28 cellular contexts compared by ENCODE assay signal in genomic region chr17:50538549-50539410, GRCh38. TPM values are rescaled to one million over a fixed set of nuclear protein-coding genes. Genes with fewer than 3 reads are reported as not detected.
DNase-seq lines count a peak whose midpoint lies in the region; ATAC-seq, FAIRE-seq and TF ChIP-seq lines count a peak whose summit lies in the region.
"Had no signal": no experiment of that assay in that cellular context is flagged by ENCODE, and none has a peak within 500 bp of the region (broad histone marks: within the 10 kb centered on the region; RNA-seq: fewer than 3 reads in every experiment).

No MANE protein-coding gene starts in this region.

- H3K4me1 ChIP-seq in adipocyte (ENCODE audit: control insufficient read depth, insufficient read depth, low read length) (peaks cover 30% of the 10 kb centered on the region), kidney (ENCODE audit: control insufficient read depth in 1 of 2, insufficient read depth in 1 of 2, low read depth in 1 of 2, low read length in 2 of 2) (peaks cover 5 to 45% of the 10 kb centered on the region in 2 donors), transverse colon (peaks cover 10 to 61% (median 50%) of the 10 kb centered on the region in 4 donors)

- no peak for TF ChIP-seq POLR2A in transverse colon (IDR thresholded peaks at IDR 0.05)

- TF ChIP-seq EP300 in transverse colon (IDR thresholded peaks at IDR 0.05; ENCODE audit: low read depth): no peak

- no peak for TF ChIP-seq CTCF in kidney (IDR thresholded peaks at IDR 0.05; ENCODE audit: borderline replicate concordance, extremely low read depth, insufficient read depth)
- no peak for TF ChIP-seq CTCF in transverse colon (IDR thresholded peaks at IDR 0.05)

- WGBS in transverse colon (ENCODE audit: low coverage in 1 of 2), 2 donors: 55 to 88% methylated on average over 1 to 16 of the region's 20 CpGs

- in situ Hi-C loops in transverse colon (cut with MboI; ENCODE audit: low pct_ligation_motif_present in 1 of 4, low pct_unique_long_range_greater_than_20kb in 1 of 4, low sequenced_read_pairs in 3 of 4): loop anchor here in 2 of 4 donors (25.0 kb wide), 2 partner anchors 299 to 424 kb away; partner anchors contain the start of gene WFIKKN2 (in 1 of the 2)

- H3K9ac ChIP-seq in adipocyte (ENCODE audit: low read length): peak overlapping the region; percentile 4
- H3K9ac ChIP-seq in kidney (ENCODE audit: low read length in 2 of 2): no peak overlapping the region

- H3K27me3 ChIP-seq in adipocyte (replicated peaks; ENCODE audit: control insufficient read depth, insufficient read depth, low read length) (peaks cover 4% of the 10 kb centered on the region), transverse colon (peaks cover under 1% of the 10 kb centered on the region)

- H3K36me3 ChIP-seq in adipocyte (ENCODE audit: control insufficient read depth, insufficient read depth, low read length, severe bottlenecking): no peaks in the 10 kb centered on the region
- peaks cover 2 to 5% of the 10 kb centered on the region in 2 donors for H3K36me3 ChIP-seq in kidney (ENCODE audit: control insufficient read depth in 1 of 2, insufficient read depth in 2 of 2, low read length in 2 of 2)
- H3K36me3 ChIP-seq in transverse colon: no peaks in the 10 kb centered on the region

- DNase-seq in NCI-H2227 (lab: John Stamatoyannopoulos, UW; ENCODE audit: unreplicated experiment): peak; percentile 61
- DNase-seq in NCI-H2227 treated with DMSO at 0.1 percent for 48 hours (lab: John Stamatoyannopoulos, UW): no peak
- DNase-seq in adipocyte (ENCODE audit: low read depth): no peak
- DNase-seq in kidney: peak; percentile 64
- peak; percentile 47 for DNase-seq in transverse colon
- DNase-seq in C1 segment of cervical spinal cord (lab: John Stamatoyannopoulos, UW): no peak
- no peak for DNase-seq in LoVo (ENCODE audit: low spot score)
- DNase-seq: activated CD8-positive, alpha-beta memory T cell treated with anti-CD3 and anti-CD28 coated beads, Interleukin-2, amount 50 U/mL, for 48 hours; activated naive CD8-positive, alpha-beta T cell treated with anti-CD3 and anti-CD28 coated beads, Interleukin-2, amount 10 ng/mL, durations not matched to agents 7 days and 5 days; effector CD4-positive, alpha-beta T cell; foreskin melanocyte; GOT3; hypothalamus; NCI-H1092 treated with DMSO at 0.1 percent for 48 hours; NCI-H187 treated with DMSO at 0.1 percent for 48 hours; NCI-H774; stimulated activated CD4-positive, alpha-beta T cell treated with anti-CD3 and anti-CD28 coated beads, Interleukin-15, amount 100 ng/mL, for 24 hours; tibial artery had no signal

- H3K9me3 ChIP-seq in adipocyte (ENCODE audit: control insufficient read depth, low read length) (no peaks in the 10 kb centered on the region), kidney (ENCODE audit: control insufficient read depth in 1 of 2, low read length in 2 of 2) (no peaks in the 10 kb centered on the region), transverse colon (no peaks in the 10 kb centered on the region)
- H3K9me3 ChIP-seq: tibial artery had no signal

- intact Hi-C loops in kidney (cut with DNase I): no loop called here
- intact Hi-C loops in transverse colon (cut with DNase I; ENCODE audit: low total_unique reads): no loop called here

- H3K4me3 ChIP-seq in adipocyte (ENCODE audit: low read length): no peak overlapping the region
- H3K4me3 ChIP-seq in kidney (ENCODE audit: low read length in 2 of 2): no peak overlapping the region
- no peak overlapping the region for H3K4me3 ChIP-seq in transverse colon
- H3K4me3 ChIP-seq: tibial artery had no signal

- ATAC-seq in HG03039 (IDR thresholded peaks at IDR 0.05; ENCODE audit: unreplicated experiment): no peak
- ATAC-seq: esophagus mucosa, Right ventricle myocardium inferior, sciatic nerve had no signal

- no peak for FAIRE-seq in kidney (lab: Jason Lieb, UNC)
- FAIRE-seq: A204.1, islet of Langerhans had no signal

- H3K27ac ChIP-seq in kidney (ENCODE audit: low read depth in 2 of 2, low read length in 2 of 2) (peak overlapping the region in 1 of 2 donors; percentile 78), transverse colon (peak overlapping the region in 3 of 4 donors; percentile 33 to 93 (median 36))
- H3K27ac ChIP-seq: tibial artery had no signal

RNA-seq across cellular contexts. Expression of gene EPN3, which starts 6.2 kb away (rescaled TPM):
- total RNA-seq in kidney (5.0 TPM), transverse colon (10 to 100 TPM; 19.2 to 95.7 (median 57.4) TPM)
- 28.7 TPM for polyA plus RNA-seq in kidney (ENCODE audit: insufficient read depth, low read depth, low replicate concordance)
- total RNA-seq: activated naive CD8-positive, alpha-beta T cell treated with anti-CD3 and anti-CD28 coated beads, Interleukin-2, amount 10 ng/mL, durations not matched to agents 7 days and 5 days; posterior vena cava had no signal
- polyA plus RNA-seq: neural cell had no signal

RNA-seq across cellular contexts. Expression of gene SPATA20, which starts 8.2 kb away (rescaled TPM):
- total RNA-seq in kidney: 60.4 TPM
- polyA plus RNA-seq in kidney (ENCODE audit: insufficient read depth, low read depth, low replicate concordance): 52.7 TPM
- 100 to 1,000 TPM; 116 to 437 (median 228) TPM for total RNA-seq in transverse colon

RNA-seq across cellular contexts. Expression of gene CACNA1G, which starts 21.7 kb away (rescaled TPM):
- total RNA-seq in kidney (0.06 TPM), transverse colon (under 1 TPM in 1 of 4 donors, not detected in 3; 0.14 TPM)
- polyA plus RNA-seq in kidney (ENCODE audit: insufficient read depth, low read depth, low replicate concordance): not detected
- total RNA-seq: OCI-LY7 had no signal

RNA-seq across cellular contexts. Expression of gene MYCBPAP, which starts 30.5 kb away (rescaled TPM):
- total RNA-seq in kidney: 0.72 TPM
- polyA plus RNA-seq in kidney (ENCODE audit: insufficient read depth, low read depth, low replicate concordance): 2.9 TPM
- total RNA-seq in transverse colon: 1 to 10 TPM in 2 of 4 donors, under 1 TPM in 1, not detected in 1; 0.64 to 3.7 (median 2.7) TPM
- polyA plus RNA-seq: liver had no signal

Comparison
In these comparisons a context has a peak if more than half of its experiments do, and no peak if none do; other contexts are left out.
1. DNase-seq: peak in NCI-H2227 (single experiment), kidney (single experiment) and transverse colon (single experiment); none in NCI-H2227 treated with DMSO at 0.1 percent for 48 hours (single experiment), adipocyte (single experiment), C1 segment of cervical spinal cord (0 of 14) and LoVo (single experiment).